In the genomic region with DNA sequence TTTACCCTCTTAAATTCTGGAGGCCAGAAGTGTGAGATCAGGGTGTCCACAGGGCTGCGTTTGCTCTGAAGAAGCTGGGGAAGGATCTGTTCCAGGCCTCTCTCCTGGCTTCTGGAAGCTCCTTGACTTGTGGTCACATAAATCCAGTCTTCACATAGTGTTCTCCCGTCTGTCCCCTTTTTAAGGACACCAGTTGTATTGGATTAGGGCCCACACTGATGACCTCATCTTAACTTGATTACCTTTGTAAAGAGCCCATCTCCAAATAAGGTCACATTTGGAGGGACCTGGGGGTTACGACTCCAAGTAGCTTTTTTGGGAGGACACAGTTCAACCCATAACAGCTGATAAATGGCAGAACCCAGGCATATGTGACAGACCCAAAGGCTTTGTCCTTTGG, we compare ENCODE assay signal across 30 cellular contexts. TPM values are rescaled to one million over a fixed set of nuclear protein-coding genes. Genes with fewer than 3 reads are reported as not detected.
DNase-seq lines count a peak whose midpoint lies in the region; FAIRE-seq and TF ChIP-seq lines count a peak whose summit lies in the region.
"Had no signal": no experiment of that assay in that cellular context is flagged by ENCODE, and none has a peak within 500 bp of the region (broad histone marks: within the 10 kb centered on the region; RNA-seq: fewer than 3 reads in every experiment).

No MANE protein-coding gene starts in this region.

- H3K14ac ChIP-seq in H1 (ENCODE audit: insufficient read length): no peak overlapping the region

- no peak overlapping the region for H3K4me2 ChIP-seq in H1 (ENCODE audit: insufficient read depth in 1 of 2, low read depth in 2 of 2, low read length in 2 of 2)
- no peak overlapping the region for H3K4me2 ChIP-seq in neural progenitor cell

- H4K5ac ChIP-seq in H1 (ENCODE audit: insufficient read length, low read depth, low read length): no peak overlapping the region

- H2AFZ ChIP-seq in H1 (ENCODE audit: low read length) (no peak overlapping the region), neural progenitor cell (replicated peaks) (peak overlapping the region; percentile 38)
- H2AFZ ChIP-seq: GM23248 had no signal

- POLR2A ChIA-PET in H1 (lab: Charles Lee; ENCODE audit: partially characterized antibody): interaction anchor here (0.9 to 1.7 kb wide), 4 partner anchors 10 to 126 kb away, joined by 3 to 5 read pairs (median 4); a partner anchor contains a TSS

- no peak overlapping the region for H2BK20ac ChIP-seq in H1 (ENCODE audit: low read length)

- H3K79me1 ChIP-seq in H1 (ENCODE audit: low read depth, low read length): no peaks in the 10 kb centered on the region

- no peak overlapping the region for H4K91ac ChIP-seq in H1 (replicated peaks; ENCODE audit: insufficient read length, low read length)

- no peak overlapping the region for H3K4me3 ChIP-seq in H1 (ENCODE audit: extremely low read depth in 1 of 4, insufficient read depth in 2 of 4, low read depth in 3 of 4, low read length in 4 of 4)
- no peak overlapping the region for H3K4me3 ChIP-seq in neural progenitor cell
- H3K4me3 ChIP-seq in vagina: no peak overlapping the region
- H3K4me3 ChIP-seq: GM23248, skin epidermis, suprapubic skin had no signal

- H4K20me1 ChIP-seq in H1 (replicated peaks in 1 of 2; ENCODE audit: control insufficient read depth in 1 of 2, insufficient read depth in 2 of 2, low read length in 2 of 2): no peaks in the 10 kb centered on the region
- H4K20me1 ChIP-seq in neural progenitor cell (ENCODE audit: low read depth): no peaks in the 10 kb centered on the region

- H3K23ac ChIP-seq in H1 (ENCODE audit: insufficient read length): no peak overlapping the region

- H3K9ac ChIP-seq in H1 (replicated peaks in 1 of 4; ENCODE audit: extremely low read depth in 1 of 4, low read depth in 3 of 4, low read length in 3 of 4): no peak overlapping the region
- no peak overlapping the region for H3K9ac ChIP-seq in neural progenitor cell
- H3K9ac ChIP-seq: GM23248 had no signal

- no peak for TF ChIP-seq EP300 in H1 (IDR thresholded peaks at IDR 0.05; ENCODE audit: borderline replicate concordance in 1 of 2, low read depth in 2 of 2, low read length in 2 of 2)

- no peaks in the 10 kb centered on the region for H3K36me3 Mint-ChIP-seq in neural progenitor cell
- H3K36me3 Mint-ChIP-seq: activated naive CD8-positive, alpha-beta T cell treated with anti-CD3 and anti-CD28 coated beads for 36 hours; natural killer cell treated with Interleukin-12 subunit alpha and Interleukin-12 subunit beta and Interleukin-15 and Interleukin-18, amount 100 ng/mL, for 72 hours had no signal

- TF ChIP-seq RAD21 in H1 (IDR thresholded peaks at IDR 0.05 in 1 of 2, conservative IDR thresholded peaks at IDR 0.05 in 1 of 2; ENCODE audit: low read depth in 2 of 2, low read length in 2 of 2): no peak

- H3K9me3 Mint-ChIP-seq in neural progenitor cell: no peaks in the 10 kb centered on the region
- H3K9me3 Mint-ChIP-seq: activated naive CD8-positive, alpha-beta T cell treated with anti-CD3 and anti-CD28 coated beads for 36 hours; natural killer cell treated with Interleukin-12 subunit alpha and Interleukin-12 subunit beta and Interleukin-15 and Interleukin-18, amount 100 ng/mL, for 72 hours had no signal

- H2BK120ac ChIP-seq in H1 (replicated peaks; ENCODE audit: low read depth, low read length): no peak overlapping the region

- H3K56ac ChIP-seq in H1 (replicated peaks; ENCODE audit: insufficient read length, low read depth, low read length): no peak overlapping the region

- no peaks in the 10 kb centered on the region for H3K36me3 ChIP-seq in H1 (ENCODE audit: control insufficient read depth in 2 of 4, insufficient read depth in 4 of 4, low read length in 3 of 4)
- no peaks in the 10 kb centered on the region for H3K36me3 ChIP-seq in neural progenitor cell
- H3K36me3 ChIP-seq in vagina: no peaks in the 10 kb centered on the region
- H3K36me3 ChIP-seq: suprapubic skin, WERI-Rb-1 had no signal

- H2BK12ac ChIP-seq in H1 (ENCODE audit: low read depth, low read length): no peak overlapping the region

- no peaks in the 10 kb centered on the region for H3K9me3 ChIP-seq in H1 (ENCODE audit: insufficient read depth in 2 of 2, low read depth in 1 of 2, low read length in 1 of 2)
- H3K9me3 ChIP-seq in neural progenitor cell (ENCODE audit: low read depth): no peaks in the 10 kb centered on the region
- no peaks in the 10 kb centered on the region for H3K9me3 ChIP-seq in vagina
- H3K9me3 ChIP-seq: Caco-2, suprapubic skin had no signal

- H3K79me2 ChIP-seq in H1 (ENCODE audit: control insufficient read depth in 1 of 2, insufficient read depth in 2 of 2, low read length in 2 of 2): no peaks in the 10 kb centered on the region
- no peaks in the 10 kb centered on the region for H3K79me2 ChIP-seq in neural progenitor cell (ENCODE audit: low read depth)

- no peak for TF ChIP-seq POLR2A in H1 (IDR thresholded peaks at IDR 0.05; ENCODE audit: control extremely low read depth in 1 of 2, low read depth in 2 of 2, low read length in 2 of 2)
- TF ChIP-seq POLR2A in vagina (IDR thresholded peaks at IDR 0.05): no peak

- H3K4ac ChIP-seq in H1 (replicated peaks; ENCODE audit: insufficient read length, low read depth, low read length): no peak overlapping the region

- no peak overlapping the region for H2BK15ac ChIP-seq in H1 (ENCODE audit: low read length)

- H3K4me1 ChIP-seq in H1 (replicated peaks in 1 of 4; ENCODE audit: control insufficient read depth in 3 of 4, insufficient read depth in 4 of 4, low read length in 3 of 4) (no peaks in the 10 kb centered on the region; a peak in 1 of 7 replicates), neural progenitor cell (no peaks in the 10 kb centered on the region), vagina (peaks cover 3% of the 10 kb centered on the region)
- H3K4me1 ChIP-seq: suprapubic skin had no signal

- no peak overlapping the region for H3K27ac Mint-ChIP-seq in neural progenitor cell
- H3K27ac Mint-ChIP-seq: activated naive CD8-positive, alpha-beta T cell treated with anti-CD3 and anti-CD28 coated beads for 36 hours; natural killer cell treated with Interleukin-12 subunit alpha and Interleukin-12 subunit beta and Interleukin-15 and Interleukin-18, amount 100 ng/mL, for 72 hours had no signal

- intact Hi-C loops in vagina (cut with DNase I): loop anchor here (5.0 kb wide), 1 partner anchor 92 kb away; no protein-coding TSS in a partner anchor

- H3K27me3 Mint-ChIP-seq in neural progenitor cell (ENCODE audit: insufficient read depth, low read depth): peaks cover 7% of the 10 kb centered on the region

- 82% methylated on average over 3 of the region's 3 CpGs; no CpG with 5 or more reads in 1 of the 2 experiments for WGBS in H1 (ENCODE audit: extremely low coverage in 1 of 2, insufficient coverage in 1 of 2, insufficient read length in 1 of 2, insufficient replicate concordance in 2 of 2, low coverage in 1 of 2, low lambda C conversion rate in 2 of 2, missing lambda C conversion rate in 1 of 2), 2 experiments

- H3K4me3 Mint-ChIP-seq in neural progenitor cell: no peak overlapping the region
- H3K4me3 Mint-ChIP-seq: activated naive CD8-positive, alpha-beta T cell treated with anti-CD3 and anti-CD28 coated beads for 36 hours; natural killer cell treated with Interleukin-12 subunit alpha and Interleukin-12 subunit beta and Interleukin-15 and Interleukin-18, amount 100 ng/mL, for 72 hours had no signal

- no peaks in the 10 kb centered on the region for H3F3A ChIP-seq in neural progenitor cell (ENCODE audit: low read depth)

- H3K27ac ChIP-seq in H1 (ENCODE audit: low read depth, low read length) (no peak overlapping the region), neural progenitor cell (no peak overlapping the region), vagina (peak overlapping the region; percentile 76)
- H3K27ac ChIP-seq: GM23248, skin epidermis, suprapubic skin, WERI-Rb-1 had no signal

- no peak overlapping the region for H4K8ac ChIP-seq in H1 (ENCODE audit: extremely low read depth, insufficient read depth, low read length)

- DNase-seq in DMS153 (lab: John Stamatoyannopoulos, UW) (peak; percentile 14), DMS153 treated with DMSO at 0.1 percent for 48 hours (lab: John Stamatoyannopoulos, UW; ENCODE audit: unreplicated experiment) (no peak), H1 (ENCODE audit: low read depth in 1 of 2, low spot score in 2 of 2) (no peak), neural progenitor cell (ENCODE audit: low spot score) (no peak), vagina (ENCODE audit: extremely low spot score in 2 of 2) (no peak), NCI-H1105 (lab: John Stamatoyannopoulos, UW) (no peak), GM19239 (ENCODE audit: insufficient read length, low spot score) (no peak), 8988T (no peak)
- DNase-seq: activated CD4-positive, alpha-beta T cell treated with anti-CD3 and anti-CD28 coated beads, Interleukin-2, amount 50 U/mL, for 1 hour; activated CD8-positive, alpha-beta memory T cell treated with anti-CD3 and anti-CD28 coated beads, Interleukin-2, amount 50 U/mL, for 4 hours; activated naive CD8-positive, alpha-beta T cell treated with anti-CD3 and anti-CD28 coated beads for 36 hours; Caco-2; effector CD4-positive, alpha-beta T cell; erythroblast; GM23248; IMR-90; NCI-H510A; posterior cingulate gyrus; RPMI8226; stimulated activated CD4-positive, alpha-beta T cell treated with anti-CD3 and anti-CD28 coated beads, Interleukin-1b, Interleukin-23, amount 100 ng/mL, for 48 hours; WERI-Rb-1 had no signal

- H3K4me1 Mint-ChIP-seq in neural progenitor cell: no peaks in the 10 kb centered on the region

- CTCF ChIA-PET in H1 (lab: Charles Lee; ENCODE audit: partially characterized antibody): interaction anchor here (0.6 to 16.4 kb wide), 46 partner anchors 13 to 638 kb away, joined by 3 to 317 read pairs (median 4); a partner anchor contains a TSS

- no peak overlapping the region for H3K18ac ChIP-seq in H1 (ENCODE audit: extremely low read depth, low read length)

- FAIRE-seq in H1 (lab: Jason Lieb, UNC) (no peak), GM19239 (lab: Jason Lieb, UNC) (no peak)
- FAIRE-seq: A204.1, frontal cortex had no signal

- no peaks in the 10 kb centered on the region for H3K27me3 ChIP-seq in H1 (replicated peaks in 1 of 4; ENCODE audit: control insufficient read depth in 3 of 4, extremely low read depth in 1 of 4, insufficient read depth in 3 of 4, low read length in 3 of 4)
- H3K27me3 ChIP-seq in neural progenitor cell: no peaks in the 10 kb centered on the region
- no peaks in the 10 kb centered on the region for H3K27me3 ChIP-seq in vagina
- H3K27me3 ChIP-seq: suprapubic skin had no signal

- H2AK5ac ChIP-seq in H1 (ENCODE audit: low read depth, low read length): no peak overlapping the region

- H3K23me2 ChIP-seq in H1 (ENCODE audit: low read depth, low read length): no peaks in the 10 kb centered on the region

- TF ChIP-seq CTCF in H1 (IDR thresholded peaks at IDR 0.05; ENCODE audit: control extremely low read depth in 1 of 3, insufficient read depth in 1 of 3, low read depth in 1 of 3, low read length in 3 of 3): no peak
- no peak for TF ChIP-seq CTCF in neural progenitor cell (IDR thresholded peaks at IDR 0.05)
- no peak for TF ChIP-seq CTCF in vagina (IDR thresholded peaks at IDR 0.05)

- no peak overlapping the region for H2BK5ac ChIP-seq in H1 (ENCODE audit: low read depth, low read length)

RNA-seq across cellular contexts. Expression of a gene that starts 20.0 kb away (rescaled TPM):
- total RNA-seq in H1 (2021; fragmentation: NEBNext Ultra II Directional; extraction: Animal tissue kit (Norgen Biotek cat#: 25700)): 77.9 and 86.0 TPM in 2 replicates
- 137 and 156 TPM in 2 replicates for polyA plus RNA-seq in H1 (2011; rRNA removed)
- 70.3 TPM for polyA plus RNA-seq in H1 (2011; cell fraction: cytosol; rRNA removed)
- polyA plus RNA-seq in H1 (2011; cell fraction: nucleus; rRNA removed): 109 TPM
- 77.0 to 158 TPM (median 148 TPM) in 4 replicates for polyA plus RNA-seq in H1 (2012, experiment 1 of 2)
- 183 TPM for polyA plus RNA-seq in H1 (2012, experiment 2 of 2)
- 338 TPM for polyA plus RNA-seq in H1 (2013, experiment 1 of 2)
- 373 TPM for polyA plus RNA-seq in H1 (2013, experiment 2 of 2)
- 26.0 and 32.4 TPM in 2 replicates for polyA minus RNA-seq in H1 (2011; rRNA and poly(A)+ RNA removed)
- polyA minus RNA-seq in H1 (2011; cell fraction: cytosol; rRNA and poly(A)+ RNA removed): 52.3 TPM
- 24.4 TPM for polyA minus RNA-seq in H1 (2011; cell fraction: nucleus; rRNA and poly(A)+ RNA removed)
- 2.7 and 5.8 TPM in 2 replicates for total RNA-seq in neural progenitor cell (ENCODE audit: low replicate concordance)
- total RNA-seq in vagina: 2.2 TPM
- total RNA-seq: chondrocyte; GM23248; IMR-90; M059J; natural killer cell treated with Interleukin-12 subunit alpha and Interleukin-12 subunit beta and Interleukin-15 and Interleukin-18, amount 100 ng/mL, for 72 hours; T-helper 2 cell treated with Interferon-gamma antibody and Interleukin-4, amounts not matched to agents 100 ng/mL and 5 ng/mL, for 36 hours had no signal
- polyA plus RNA-seq: BJ, GM23248, IMR-90 had no signal

RNA-seq across cellular contexts. Expression of a gene that starts 33.6 kb away (rescaled TPM):
- total RNA-seq in H1 (2021; fragmentation: NEBNext Ultra II Directional; extraction: Animal tissue kit (Norgen Biotek cat#: 25700)): 64.3 and 66.0 TPM in 2 replicates
- 89.7 and 113 TPM in 2 replicates for polyA plus RNA-seq in H1 (2011; rRNA removed)
- polyA plus RNA-seq in H1 (2011; cell fraction: cytosol; rRNA removed): 43.9 TPM
- 108 TPM for polyA plus RNA-seq in H1 (2011; cell fraction: nucleus; rRNA removed)
- 44.9 to 80.5 TPM (median 75.7 TPM) in 4 replicates for polyA plus RNA-seq in H1 (2012, experiment 1 of 2)
- 96.4 TPM for polyA plus RNA-seq in H1 (2012, experiment 2 of 2)
- 122 TPM for polyA plus RNA-seq in H1 (2013, experiment 1 of 2)
- 130 TPM for polyA plus RNA-seq in H1 (2013, experiment 2 of 2)
- polyA minus RNA-seq in H1 (2011; rRNA and poly(A)+ RNA removed): 46.3 and 58.1 TPM in 2 replicates
- polyA minus RNA-seq in H1 (2011; cell fraction: cytosol; rRNA and poly(A)+ RNA removed): 44.5 TPM
- 48.0 TPM for polyA minus RNA-seq in H1 (2011; cell fraction: nucleus; rRNA and poly(A)+ RNA removed)
- total RNA-seq in neural progenitor cell (ENCODE audit: low replicate concordance): 24.5 and 57.3 TPM in 2 replicates
- 81.0 TPM for total RNA-seq in vagina

RNA-seq across cellular contexts. Expression of a gene that starts 41.4 kb away (rescaled TPM):
- total RNA-seq in H1 (2021; fragmentation: NEBNext Ultra II Directional; extraction: Animal tissue kit (Norgen Biotek cat#: 25700)): 50.1 and 55.8 TPM in 2 replicates
- 95.5 and 96.3 TPM in 2 replicates for polyA plus RNA-seq in H1 (2011; rRNA removed)
- polyA plus RNA-seq in H1 (2011; cell fraction: cytosol; rRNA removed): 85.0 TPM
- 66.6 TPM for polyA plus RNA-seq in H1 (2011; cell fraction: nucleus; rRNA removed)
- polyA plus RNA-seq in H1 (2012, experiment 1 of 2): 48.7 to 57.4 TPM (median 52.4 TPM) in 4 replicates
- 63.4 TPM for polyA plus RNA-seq in H1 (2012, experiment 2 of 2)
- 42.3 TPM for polyA plus RNA-seq in H1 (2013, experiment 1 of 2)
- polyA plus RNA-seq in H1 (2013, experiment 2 of 2): 39.7 TPM
- polyA minus RNA-seq in H1 (2011; rRNA and poly(A)+ RNA removed): 44.8 and 54.0 TPM in 2 replicates
- polyA minus RNA-seq in H1 (2011; cell fraction: cytosol; rRNA and poly(A)+ RNA removed): 20.8 TPM
- 23.7 TPM for polyA minus RNA-seq in H1 (2011; cell fraction: nucleus; rRNA and poly(A)+ RNA removed)
- total RNA-seq in neural progenitor cell (ENCODE audit: low replicate concordance) (10.2 and 15.1 TPM in 2 replicates), vagina (57.0 TPM)

Comparison
In these comparisons a context has a peak if more than half of its experiments do, and no peak if none do; other contexts are left out.
1. RNA of a gene that starts 20.0 kb away (total RNA-seq): 77.9 to 86.0 TPM in H1; 2.7 to 5.8 TPM in neural progenitor cell and 2.2 TPM in vagina (single experiment); every median in the first group is over 10 times any median in the second.